In the genomic region with DNA sequence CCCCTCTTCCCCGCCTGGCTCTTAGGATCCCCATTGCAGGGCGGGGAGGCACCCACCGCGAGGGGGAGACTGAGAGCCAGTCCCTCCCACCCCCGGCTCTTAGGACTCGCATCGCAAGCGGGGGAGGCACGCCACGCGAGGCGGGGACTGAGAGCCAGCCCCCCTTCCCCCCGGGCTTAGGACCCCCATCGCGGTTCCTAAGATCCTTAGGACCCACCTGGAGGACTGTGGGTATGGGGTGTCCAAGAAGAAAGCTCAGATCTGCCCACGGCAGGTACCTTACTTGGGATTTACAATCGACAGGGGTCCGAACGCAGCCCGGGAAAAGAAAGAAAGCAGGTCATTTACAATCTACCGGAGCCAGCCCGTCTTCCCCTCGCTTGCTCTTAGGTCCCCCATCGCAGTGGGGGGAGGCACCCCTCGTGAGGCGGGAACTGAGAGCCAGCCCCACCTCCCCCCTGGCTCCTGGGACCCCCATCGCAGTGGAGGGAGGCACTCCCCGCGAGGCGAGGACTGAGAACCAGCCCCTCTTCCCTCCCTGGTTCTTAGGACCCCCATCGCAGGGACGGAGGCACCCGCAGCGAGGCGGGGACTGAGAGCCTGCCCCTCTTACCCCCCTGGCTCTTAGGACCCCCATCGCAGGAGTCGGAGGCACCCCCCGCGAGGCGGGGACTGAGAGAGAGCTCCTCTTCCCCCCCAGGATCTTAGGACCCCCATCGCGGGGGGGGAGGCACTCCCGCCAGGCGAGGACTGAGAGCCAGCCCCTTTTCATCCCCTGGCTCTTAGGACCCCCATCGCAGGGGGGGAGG, we compare ENCODE assay signal across 8 cellular contexts. TPM values are rescaled to one million over a fixed set of nuclear protein-coding genes. Genes with fewer than 3 reads are reported as not detected.
DNase-seq lines count a peak whose midpoint lies in the region; ATAC-seq and TF ChIP-seq lines count a peak whose summit lies in the region.

No MANE protein-coding gene starts in this region.

- peaks cover 3% of the 10 kb centered on the region for H3F3A ChIP-seq in SK-N-SH (replicated peaks; ENCODE audit: insufficient read depth)

- no peaks in the 10 kb centered on the region for H3K9me2 ChIP-seq in SK-N-SH

- H3K79me2 ChIP-seq in SK-N-SH (ENCODE audit: insufficient read depth): no peaks in the 10 kb centered on the region

- no peak for TF ChIP-seq EP300 in SK-N-SH (IDR thresholded peaks at IDR 0.05; ENCODE audit: borderline replicate concordance in 1 of 2, low read depth in 1 of 2, low read length in 1 of 2)

- H3K9me3 ChIP-seq in SK-N-SH: no peaks in the 10 kb centered on the region
- no peaks in the 10 kb centered on the region for H3K9me3 ChIP-seq in iPS-18c (ENCODE audit: control insufficient read depth, insufficient read depth, low read length)

- peak; percentile 44 for TF ChIP-seq RAD21 in SK-N-SH (IDR thresholded peaks at IDR 0.05; ENCODE audit: low read length)

- H3K27ac ChIP-seq in HL-60 (replicated peaks) (no peak overlapping the region), SK-N-SH (ENCODE audit: low read depth in 2 of 2, low read length in 1 of 2) (no peak overlapping the region)

- peaks cover 0 to 31% of the 10 kb centered on the region in 2 experiments; a peak in 1 of 4 replicates for H3K4me1 ChIP-seq in SK-N-SH (ENCODE audit: control insufficient read depth in 1 of 2, insufficient read depth in 2 of 2, low read depth in 1 of 2, low read length in 1 of 2)

- H3K27me3 ChIP-seq in HL-60 (ENCODE audit: insufficient read depth, poor library complexity, severe bottlenecking): peaks cover 3% of the 10 kb centered on the region
- no peaks in the 10 kb centered on the region; the same call in 1 of the 2 replicates for H3K27me3 ChIP-seq in SK-N-SH (ENCODE audit: insufficient read depth)

- WGBS in SK-N-SH (ENCODE audit: low lambda C conversion rate): 1% methylated on average over 18 of the region's 45 CpGs

- no peaks in the 10 kb centered on the region for H3K36me3 ChIP-seq in SK-N-SH (replicated peaks in 1 of 2; ENCODE audit: control insufficient read depth in 1 of 2, insufficient read depth in 2 of 2, low read length in 1 of 2)

- ATAC-seq in GM18508 (IDR thresholded peaks at IDR 0.05; ENCODE audit: insufficient read depth, unreplicated experiment) (peak; percentile 76), HG02884 (IDR thresholded peaks at IDR 0.05; ENCODE audit: unreplicated experiment) (no peak)

- peak; percentile 17 for TF ChIP-seq CTCF in HL-60 (IDR thresholded peaks at IDR 0.05; ENCODE audit: insufficient read depth, low read length)
- peak; percentile 61 for TF ChIP-seq CTCF in SK-N-SH (IDR thresholded peaks at IDR 0.05)

- DNase-seq in AG08395 (ENCODE audit: low spot score) (peak; percentile 29), HL-60 (ENCODE audit: low read depth in 1 of 2, low spot score in 1 of 2) (peak; percentile 7 to 19), SK-N-SH (peak; percentile 80), amniotic epithelial cell (ENCODE audit: low read depth) (peak; percentile 11)
- DNase-seq in stimulated activated CD4-positive, alpha-beta T cell treated with anti-CD3 and anti-CD28 coated beads, Interleukin-12 subunit alpha, Interleukin-12 subunit beta, amount 100 ng/mL, for 4 hours: peak; percentile 61

- H3K9ac ChIP-seq in SK-N-SH: no peak overlapping the region

- H3K4me3 ChIP-seq in HL-60 (replicated peaks; ENCODE audit: insufficient read depth, low read length): peak overlapping the region; percentile 22; the same call in 1 of the 2 replicates
- H3K4me3 ChIP-seq in SK-N-SH (ENCODE audit: low read depth in 2 of 2, low read length in 1 of 2): peak overlapping the region; percentile 45 to 54
- H3K4me3 ChIP-seq in iPS-18c (ENCODE audit: insufficient read depth, low read depth, low read length): peak overlapping the region; percentile 60

- H2AFZ ChIP-seq in SK-N-SH (ENCODE audit: low read depth): peak overlapping the region; percentile 63; the same call in 1 of the 2 replicates

- no peaks in the 10 kb centered on the region for H4K20me1 ChIP-seq in SK-N-SH (ENCODE audit: insufficient read depth)

- H3K4me2 ChIP-seq in SK-N-SH: peak overlapping the region; percentile 90

- POLR2A ChIA-PET in SK-N-SH (lab: Yijun Ruan, JAX): no interaction called here

- CTCF ChIA-PET in SK-N-SH (lab: Yijun Ruan, JAX): interaction anchor here (0.6 to 1.9 kb wide), 13 partner anchors 108 to 273 kb away, joined by 3 to 34 read pairs (median 3); no protein-coding TSS in a partner anchor

TF ChIP-seq in SK-N-SH, 30 proteins besides CTCF, POLR2A, EP300 and RAD21:
- no peak for TF ChIP-seq CHD2 (IDR thresholded peaks at IDR 0.05; ENCODE audit: low read length, partially characterized antibody)
- peak; percentile 40 for TF ChIP-seq SMC3 (IDR thresholded peaks at IDR 0.05; ENCODE audit: low read depth, low read length)

RNA-seq across cellular contexts. Expression of a gene that starts 43.7 kb away (rescaled TPM):
- polyA plus RNA-seq in SK-N-SH (2012; rRNA removed): 33.4 and 38.3 TPM in 2 replicates
- polyA plus RNA-seq in SK-N-SH (2012; cell fraction: cytosol; rRNA removed): 7.8 and 12.2 TPM in 2 replicates
- polyA plus RNA-seq in SK-N-SH (2012; cell fraction: nucleus; rRNA removed): 221 and 235 TPM in 2 replicates

Comparison
In these comparisons a context has a peak if more than half of its experiments do, and no peak if none do; other contexts are left out.
1. DNase-seq: peak in every context shown above with its lines; median percentile 80 in SK-N-SH; 61 in stimulated activated CD4-positive, alpha-beta T cell treated with anti-CD3 and anti-CD28 coated beads, Interleukin-12 subunit alpha, Interleukin-12 subunit beta, amount 100 ng/mL, for 4 hours; 29 in AG08395; 13 in HL-60; 11 in amniotic epithelial cell.